18 cellular contexts compared by ENCODE assay signal in genomic region chr6:49979584-49979983, GRCh38. TPM values are rescaled to one million over a fixed set of nuclear protein-coding genes. Genes with fewer than 3 reads are reported as not detected.
DNase-seq lines count a peak whose midpoint lies in the region; ATAC-seq, FAIRE-seq and TF ChIP-seq lines count a peak whose summit lies in the region.
"Had no signal": no experiment of that assay in that cellular context is flagged by ENCODE, and none has a peak within 500 bp of the region (broad histone marks: within the 10 kb centered on the region; RNA-seq: fewer than 3 reads in every experiment).

No MANE protein-coding gene starts in this region.

- peak; percentile 35 for ATAC-seq in GM19397 (IDR thresholded peaks at IDR 0.05; ENCODE audit: unreplicated experiment)
- ATAC-seq in HG03095 (IDR thresholded peaks at IDR 0.05; ENCODE audit: unreplicated experiment), result peak; percentile 39
- no peak for ATAC-seq in activated CD4-positive, CD25-positive, alpha-beta regulatory T cell treated with anti-CD3 and anti-CD28 coated beads, Interleukin-2, amount 50 U/mL, for 24 hours
- ATAC-seq: natural killer cell treated with Interleukin-12 subunit alpha and Interleukin-12 subunit beta and Interleukin-15 and Interleukin-18, amount 100 ng/mL, for 72 hours had no signal

- H3K4me1 ChIP-seq in SJCRH30 (no peaks in the 10 kb centered on the region), right atrium auricular region (no peaks in the 10 kb centered on the region)

- H3K9me3 ChIP-seq in SJCRH30 (replicated peaks) (no peaks in the 10 kb centered on the region), right atrium auricular region (no peaks in the 10 kb centered on the region)

- DNase-seq in GM12865 (ENCODE audit: low read depth) (peak; percentile 48), SJCRH30 (peak; percentile 4 to 39), DMS53 (lab: John Stamatoyannopoulos, UW) (no peak), right atrium auricular region (ENCODE audit: low spot score) (no peak), urothelium cell line (ENCODE audit: low spot score) (no peak)
- DNase-seq: activated CD4-positive, CD25-positive, alpha-beta regulatory T cell; activated naive CD8-positive, alpha-beta T cell treated with anti-CD3 and anti-CD28 coated beads, Interleukin-2, amount 10 ng/mL, durations not matched to agents 7 days and 5 days; activated T-cell treated with anti-CD3 and anti-CD28 coated beads for 4 hours; caudate nucleus; MV-4-11; stimulated activated CD8-positive, alpha-beta memory T cell treated with anti-CD3 and anti-CD28 coated beads, Interleukin-4, amount 100 ng/mL, for 48 hours had no signal

- FAIRE-seq in urothelium cell line (lab: Jason Lieb, UNC), result no peak
- FAIRE-seq: frontal cortex had no signal

- H3K4me3 ChIP-seq in GM12865 (ENCODE audit: low read depth, low read length) (no peak overlapping the region), SJCRH30 (no peak overlapping the region), right atrium auricular region (no peak overlapping the region)
- H3K4me3 ChIP-seq: lung had no signal

- TF ChIP-seq CTCF in GM12865 (IDR thresholded peaks at IDR 0.05; ENCODE audit: insufficient read depth, low read depth, low read length, missing control alignments) (no peak), right atrium auricular region (IDR thresholded peaks at IDR 0.05) (no peak)

- H3K27me3 ChIP-seq in SJCRH30 (no peaks in the 10 kb centered on the region), right atrium auricular region (no peaks in the 10 kb centered on the region)

- no peaks in the 10 kb centered on the region for H3K36me3 ChIP-seq in SJCRH30
- H3K36me3 ChIP-seq in right atrium auricular region, result no peaks in the 10 kb centered on the region

- H3K27ac ChIP-seq in SJCRH30, result no peak overlapping the region
- H3K27ac ChIP-seq in right atrium auricular region, result no peak overlapping the region

RNA-seq across cellular contexts. Expression of gene DEFB113, which starts 10.2 kb away (rescaled TPM):
- total RNA-seq in SJCRH30 (2014; rRNA removed; shearing (Covaris generic)), result not detected in 2 replicates
- total RNA-seq in right atrium auricular region, result not detected
- total RNA-seq: activated naive CD8-positive, alpha-beta T cell treated with anti-CD3 and anti-CD28 coated beads, Interleukin-2, amount 10 ng/mL, durations not matched to agents 7 days and 5 days; frontal cortex; HT-29; lung; natural killer cell treated with Interleukin-12 subunit alpha and Interleukin-12 subunit beta and Interleukin-15 and Interleukin-18, amount 100 ng/mL, for 72 hours had no signal

RNA-seq across cellular contexts. Expression of gene DEFB114, which starts 15.6 kb away (rescaled TPM):
- total RNA-seq in SJCRH30 (2014; rRNA removed; shearing (Covaris generic)), result not detected in 2 replicates
- total RNA-seq in right atrium auricular region, result not detected
- total RNA-seq: activated naive CD8-positive, alpha-beta T cell treated with anti-CD3 and anti-CD28 coated beads, Interleukin-2, amount 10 ng/mL, durations not matched to agents 7 days and 5 days; frontal cortex; HT-29; lung; natural killer cell treated with Interleukin-12 subunit alpha and Interleukin-12 subunit beta and Interleukin-15 and Interleukin-18, amount 100 ng/mL, for 72 hours had no signal

RNA-seq across cellular contexts. Expression of gene DEFB110, which starts 42.2 kb away (rescaled TPM):
- not detected in 2 replicates for total RNA-seq in SJCRH30 (2014; rRNA removed; shearing (Covaris generic))
- total RNA-seq in right atrium auricular region, result not detected
- total RNA-seq: activated naive CD8-positive, alpha-beta T cell treated with anti-CD3 and anti-CD28 coated beads, Interleukin-2, amount 10 ng/mL, durations not matched to agents 7 days and 5 days; frontal cortex; HT-29; lung; natural killer cell treated with Interleukin-12 subunit alpha and Interleukin-12 subunit beta and Interleukin-15 and Interleukin-18, amount 100 ng/mL, for 72 hours had no signal

Comparison
In these comparisons a context has a peak if more than half of its experiments do, and no peak if none do; other contexts are left out.
1. DNase-seq: peak in GM12865 (single experiment) and SJCRH30 (2 of 2); none in DMS53 (single experiment), right atrium auricular region (single experiment) and urothelium cell line (single experiment).
2. ATAC-seq: peak in GM19397 (single experiment) and HG03095 (single experiment); none in activated CD4-positive, CD25-positive, alpha-beta regulatory T cell treated with anti-CD3 and anti-CD28 coated beads, Interleukin-2, amount 50 U/mL, for 24 hours (0 of 2).